ENCODE assay signal across 8 cellular contexts in the genomic region with DNA sequence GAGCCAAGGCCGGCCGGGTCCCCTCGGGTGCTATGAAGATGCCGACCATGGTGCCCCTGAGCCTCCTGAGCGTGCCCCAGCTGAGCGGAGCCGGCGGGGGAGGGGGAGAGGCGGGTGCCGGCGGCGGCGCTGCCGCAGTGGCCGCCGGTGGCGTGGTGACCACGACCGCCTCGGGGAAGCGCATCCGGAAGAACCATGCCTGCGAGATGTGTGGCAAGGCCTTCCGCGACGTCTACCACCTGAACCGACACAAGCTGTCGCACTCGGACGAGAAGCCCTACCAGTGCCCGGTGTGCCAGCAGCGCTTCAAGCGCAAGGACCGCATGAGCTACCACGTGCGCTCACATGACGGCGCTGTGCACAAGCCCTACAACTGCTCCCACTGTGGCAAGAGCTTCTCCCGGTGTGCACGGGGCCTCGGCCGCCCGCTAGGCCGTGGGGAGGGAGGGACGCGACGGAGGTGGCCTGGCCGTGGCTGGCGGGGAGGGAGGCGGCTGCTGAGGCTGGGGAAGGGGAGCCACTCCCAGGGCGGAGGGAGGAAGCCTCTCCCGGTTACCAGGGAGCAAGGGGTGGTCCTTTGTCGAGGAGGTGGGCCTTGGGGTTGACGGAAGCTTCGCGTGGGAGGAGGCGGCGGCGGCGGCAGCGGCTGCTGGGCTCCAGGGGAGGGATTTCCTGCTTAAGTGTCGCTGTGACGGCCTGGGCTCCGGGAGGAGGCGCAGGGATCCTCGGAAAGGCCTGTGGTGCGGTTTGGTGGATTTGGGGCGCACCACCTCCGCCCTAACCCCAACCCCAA. TPM values are rescaled to one million over a fixed set of nuclear protein-coding genes. Genes with fewer than 3 reads are reported as not detected.
DNase-seq lines count a peak whose midpoint lies in the region; ATAC-seq and TF ChIP-seq lines count a peak whose summit lies in the region.

No MANE protein-coding gene starts in this region.

- H3K4me1 ChIP-seq in right lobe of liver = peaks cover 0 to 30% (median 8%) of the 10 kb centered on the region in 4 donors

- ATAC-seq in HG03045 (IDR thresholded peaks at IDR 0.05; ENCODE audit: unreplicated experiment) (peak; percentile 18), right lobe of liver (peak; percentile 1 to 9 (median 7)), HG02973 (IDR thresholded peaks at IDR 0.05; ENCODE audit: unreplicated experiment) (no peak)

- peak; percentile 28 for TF ChIP-seq POLR2A in right lobe of liver (IDR thresholded peaks at IDR 0.05)

- H3K27me3 ChIP-seq in right lobe of liver = no peaks in the 10 kb centered on the region

- intact Hi-C loops in right lobe of liver (cut with DNase I) = no loop called here

- no peaks in the 10 kb centered on the region for H3K9me3 ChIP-seq in right lobe of liver

- H3K36me3 ChIP-seq in right lobe of liver = peaks cover 0 to 10% (median 0%) of the 10 kb centered on the region in 4 donors

- DNase-seq in DMS53 treated with DMSO at 0.1 percent for 48 hours (lab: John Stamatoyannopoulos, UW; ENCODE audit: unreplicated experiment) (peak; percentile 73), NCI-H774 (lab: John Stamatoyannopoulos, UW) (peak; percentile 80), dermis microvascular lymphatic vessel endothelial cell (ENCODE audit: low read depth in 2 of 2) (peak; percentile 84 to 93), right lobe of liver (peak; percentile 84 to 87 (median 86))
- peak; percentile 90 to 94 for DNase-seq in activated CD4-positive, alpha-beta T cell treated with anti-CD3 and anti-CD28 coated beads, Interleukin-2, amount 50 U/mL, for 48 hours
- peak; percentile 84 for DNase-seq in stimulated activated CD4-positive, alpha-beta T cell treated with anti-CD3 and anti-CD28 coated beads, Interleukin-4, amount 100 ng/mL, for 1 hour

- H3K27ac ChIP-seq in right lobe of liver = peak overlapping the region; percentile 55 to 83 (median 69)

- TF ChIP-seq CTCF in right lobe of liver (IDR thresholded peaks at IDR 0.05) = peak in 2 of 4 donors; percentile 14 to 37

- H3K4me3 ChIP-seq in right lobe of liver = peak overlapping the region; percentile 34 to 63 (median 40)

- 18% methylated on average over 2 of the region's 69 CpGs for WGBS in right lobe of liver (ENCODE audit: insufficient coverage, low coverage, low lambda C conversion rate, missing lambda C conversion rate)

RNA-seq across cellular contexts. Expression of gene MAZ, which starts 1.3 kb away (rescaled TPM):
- total RNA-seq in dermis microvascular lymphatic vessel endothelial cell (139 and 171 TPM in 2 replicates), right lobe of liver (100 to 1,000 TPM in 1 of 6 experiments, 10 to 100 TPM in 5; 42.9 to 106 (median 60.7) TPM)

RNA-seq across cellular contexts. Expression of gene PRRT2, which starts 4.4 kb away (rescaled TPM):
- total RNA-seq in dermis microvascular lymphatic vessel endothelial cell (0.25 TPM in 1 of 2 replicates, not detected in the other), right lobe of liver (under 1 TPM in 4 of 6 experiments, not detected in 2; 0.15 to 0.98 (median 0.51) TPM)

RNA-seq across cellular contexts. Expression of gene PAGR1, which starts 8.3 kb away (rescaled TPM):
- total RNA-seq in dermis microvascular lymphatic vessel endothelial cell (13.2 and 15.2 TPM in 2 replicates), right lobe of liver (10 to 100 TPM in 5 of 6 experiments, 1 to 10 TPM in 1; 8.5 to 26.1 (median 11.5) TPM)

RNA-seq across cellular contexts. Expression of gene MVP, which starts 12.6 kb away (rescaled TPM):
- total RNA-seq in dermis microvascular lymphatic vessel endothelial cell (141 and 161 TPM in 2 replicates), right lobe of liver (100 to 1,000 TPM in 2 of 6 experiments, 10 to 100 TPM in 4; 37.4 to 112 (median 77.8) TPM)

RNA-seq across cellular contexts. Expression of gene KIF22, which starts 17.1 kb away (rescaled TPM):
- total RNA-seq in dermis microvascular lymphatic vessel endothelial cell (24.1 and 47.2 TPM in 2 replicates), right lobe of liver (10 to 100 TPM in 5 of 6 experiments, 1 to 10 TPM in 1; 9.8 to 27.1 (median 24.7) TPM)
